In genomic region chr9:81489048-81489447, GRCh38 we compare ENCODE assay signal across 16 cellular contexts.
DNase-seq lines count a peak whose midpoint lies in the region; ATAC-seq and TF ChIP-seq lines count a peak whose summit lies in the region.
"Had no signal": no experiment of that assay in that cellular context is flagged by ENCODE, and none has a peak within 500 bp of the region (broad histone marks: within the 10 kb centered on the region; RNA-seq: fewer than 3 reads in every experiment).

No MANE protein-coding gene starts in this region.

- no peak for ATAC-seq in HG03469 (IDR thresholded peaks at IDR 0.05; ENCODE audit: unreplicated experiment)
- ATAC-seq: Panc1 had no signal

- TF ChIP-seq CTCF in coronary artery (IDR thresholded peaks at IDR 0.05), result no peak

- H3K4me3 ChIP-seq in Jurkat, Clone E6-1 (ENCODE audit: low read length), result no peak overlapping the region
- H3K4me3 ChIP-seq in skeletal muscle cell (ENCODE audit: low read depth, low read length) (no peak overlapping the region), coronary artery (no peak overlapping the region)

- peak; percentile 55 for DNase-seq in Jurkat, Clone E6-1 (ENCODE audit: low read depth, low spot score)
- DNase-seq in NCI-H226, result peak; percentile 13
- peak; percentile 15 for DNase-seq in amniotic epithelial cell (ENCODE audit: low read depth)
- DNase-seq in skeletal muscle cell (ENCODE audit: low read depth), result peak; percentile 30
- DNase-seq in coronary artery (ENCODE audit: low spot score), result no peak
- DNase-seq in amniotic stem cell (lab: John Stamatoyannopoulos, UW), result no peak
- DNase-seq: BE2C; CD8-positive, alpha-beta memory T cell; EL; Karpas-422; NCI-H1092 treated with DMSO at 0.1 percent for 48 hours; NCI-H1930; NCI-H69; SHP77 had no signal

- H3K27ac ChIP-seq in coronary artery, result no peak overlapping the region

Comparison
In these comparisons a context has a peak if more than half of its experiments do, and no peak if none do; other contexts are left out.
1. DNase-seq: peak in Jurkat, Clone E6-1 (single experiment), NCI-H226 (single experiment), amniotic epithelial cell (single experiment) and skeletal muscle cell (single experiment); none in coronary artery (single experiment) and amniotic stem cell (single experiment).